1 cellular context compared by ENCODE assay signal in the genomic region with DNA sequence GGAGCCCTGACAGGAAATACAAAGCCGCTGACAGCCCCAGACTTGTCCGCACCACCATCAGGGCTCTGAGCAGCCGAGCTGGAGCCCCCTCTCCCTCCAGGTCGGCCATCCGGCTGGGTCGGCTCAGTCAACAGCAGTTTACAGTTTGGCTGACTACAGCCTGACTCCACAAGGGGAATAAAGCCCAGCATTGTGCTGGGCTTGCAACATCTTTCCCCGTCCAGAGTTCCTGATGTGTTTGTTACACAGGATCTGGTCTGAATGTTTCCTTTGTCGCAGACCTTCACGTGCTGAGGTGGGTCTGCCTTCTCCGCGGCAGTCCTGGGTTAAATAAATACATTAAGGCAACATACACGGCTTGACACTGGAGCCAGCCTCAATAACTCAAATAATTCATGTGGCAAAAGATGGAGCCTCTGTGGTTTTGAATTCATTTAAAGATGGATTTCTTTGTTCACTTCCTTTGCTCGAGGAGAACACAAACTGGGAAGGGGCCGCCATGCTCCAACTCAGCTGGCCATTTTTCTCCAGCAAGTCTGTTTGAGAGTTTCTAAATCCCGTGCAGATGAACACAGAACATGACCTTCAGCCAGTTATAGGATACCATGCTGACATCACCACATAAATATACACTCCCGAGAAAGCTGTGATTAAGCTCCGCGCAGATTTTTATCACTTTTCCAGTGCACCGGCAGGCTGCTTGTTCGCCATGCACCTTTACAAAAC.
TF ChIP-seq lines count a peak whose summit lies in the region.

No MANE protein-coding gene starts in this region.

TF ChIP-seq in GM23338, 12 proteins besides CTCF, POLR2A, EP300 and RAD21:
- TF ChIP-seq STAT1 (IDR thresholded peaks at IDR 0.05; ENCODE audit: unreplicated experiment) = no peak
- TF ChIP-seq, protein P1, sequence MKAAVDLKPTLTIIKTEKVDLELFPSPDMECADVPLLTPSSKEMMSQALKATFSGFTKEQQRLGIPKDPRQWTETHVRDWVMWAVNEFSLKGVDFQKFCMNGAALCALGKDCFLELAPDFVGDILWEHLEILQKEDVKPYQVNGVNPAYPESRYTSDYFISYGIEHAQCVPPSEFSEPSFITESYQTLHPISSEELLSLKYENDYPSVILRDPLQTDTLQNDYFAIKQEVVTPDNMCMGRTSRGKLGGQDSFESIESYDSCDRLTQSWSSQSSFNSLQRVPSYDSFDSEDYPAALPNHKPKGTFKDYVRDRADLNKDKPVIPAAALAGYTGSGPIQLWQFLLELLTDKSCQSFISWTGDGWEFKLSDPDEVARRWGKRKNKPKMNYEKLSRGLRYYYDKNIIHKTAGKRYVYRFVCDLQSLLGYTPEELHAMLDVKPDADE (IDR thresholded peaks at IDR 0.05) = no peak
- no peak for TF ChIP-seq POLR2AphosphoS5 (IDR thresholded peaks at IDR 0.05; ENCODE audit: low read depth)
- TF ChIP-seq ZNF331 (CRISPR knock-in tag; IDR thresholded peaks at IDR 0.05; ENCODE audit: low read depth) = no peak
- TF ChIP-seq JUNB (IDR thresholded peaks at IDR 0.05; ENCODE audit: unreplicated experiment) = no peak
- no peak for TF ChIP-seq ZNF114 (CRISPR knock-in tag; IDR thresholded peaks at IDR 0.05)
- no peak for TF ChIP-seq NANOG (IDR thresholded peaks at IDR 0.05; ENCODE audit: borderline replicate concordance)
- no peak for TF ChIP-seq CREB1 (CRISPR knock-in tag; IDR thresholded peaks at IDR 0.05; ENCODE audit: low read depth)
- TF ChIP-seq, protein P2, sequence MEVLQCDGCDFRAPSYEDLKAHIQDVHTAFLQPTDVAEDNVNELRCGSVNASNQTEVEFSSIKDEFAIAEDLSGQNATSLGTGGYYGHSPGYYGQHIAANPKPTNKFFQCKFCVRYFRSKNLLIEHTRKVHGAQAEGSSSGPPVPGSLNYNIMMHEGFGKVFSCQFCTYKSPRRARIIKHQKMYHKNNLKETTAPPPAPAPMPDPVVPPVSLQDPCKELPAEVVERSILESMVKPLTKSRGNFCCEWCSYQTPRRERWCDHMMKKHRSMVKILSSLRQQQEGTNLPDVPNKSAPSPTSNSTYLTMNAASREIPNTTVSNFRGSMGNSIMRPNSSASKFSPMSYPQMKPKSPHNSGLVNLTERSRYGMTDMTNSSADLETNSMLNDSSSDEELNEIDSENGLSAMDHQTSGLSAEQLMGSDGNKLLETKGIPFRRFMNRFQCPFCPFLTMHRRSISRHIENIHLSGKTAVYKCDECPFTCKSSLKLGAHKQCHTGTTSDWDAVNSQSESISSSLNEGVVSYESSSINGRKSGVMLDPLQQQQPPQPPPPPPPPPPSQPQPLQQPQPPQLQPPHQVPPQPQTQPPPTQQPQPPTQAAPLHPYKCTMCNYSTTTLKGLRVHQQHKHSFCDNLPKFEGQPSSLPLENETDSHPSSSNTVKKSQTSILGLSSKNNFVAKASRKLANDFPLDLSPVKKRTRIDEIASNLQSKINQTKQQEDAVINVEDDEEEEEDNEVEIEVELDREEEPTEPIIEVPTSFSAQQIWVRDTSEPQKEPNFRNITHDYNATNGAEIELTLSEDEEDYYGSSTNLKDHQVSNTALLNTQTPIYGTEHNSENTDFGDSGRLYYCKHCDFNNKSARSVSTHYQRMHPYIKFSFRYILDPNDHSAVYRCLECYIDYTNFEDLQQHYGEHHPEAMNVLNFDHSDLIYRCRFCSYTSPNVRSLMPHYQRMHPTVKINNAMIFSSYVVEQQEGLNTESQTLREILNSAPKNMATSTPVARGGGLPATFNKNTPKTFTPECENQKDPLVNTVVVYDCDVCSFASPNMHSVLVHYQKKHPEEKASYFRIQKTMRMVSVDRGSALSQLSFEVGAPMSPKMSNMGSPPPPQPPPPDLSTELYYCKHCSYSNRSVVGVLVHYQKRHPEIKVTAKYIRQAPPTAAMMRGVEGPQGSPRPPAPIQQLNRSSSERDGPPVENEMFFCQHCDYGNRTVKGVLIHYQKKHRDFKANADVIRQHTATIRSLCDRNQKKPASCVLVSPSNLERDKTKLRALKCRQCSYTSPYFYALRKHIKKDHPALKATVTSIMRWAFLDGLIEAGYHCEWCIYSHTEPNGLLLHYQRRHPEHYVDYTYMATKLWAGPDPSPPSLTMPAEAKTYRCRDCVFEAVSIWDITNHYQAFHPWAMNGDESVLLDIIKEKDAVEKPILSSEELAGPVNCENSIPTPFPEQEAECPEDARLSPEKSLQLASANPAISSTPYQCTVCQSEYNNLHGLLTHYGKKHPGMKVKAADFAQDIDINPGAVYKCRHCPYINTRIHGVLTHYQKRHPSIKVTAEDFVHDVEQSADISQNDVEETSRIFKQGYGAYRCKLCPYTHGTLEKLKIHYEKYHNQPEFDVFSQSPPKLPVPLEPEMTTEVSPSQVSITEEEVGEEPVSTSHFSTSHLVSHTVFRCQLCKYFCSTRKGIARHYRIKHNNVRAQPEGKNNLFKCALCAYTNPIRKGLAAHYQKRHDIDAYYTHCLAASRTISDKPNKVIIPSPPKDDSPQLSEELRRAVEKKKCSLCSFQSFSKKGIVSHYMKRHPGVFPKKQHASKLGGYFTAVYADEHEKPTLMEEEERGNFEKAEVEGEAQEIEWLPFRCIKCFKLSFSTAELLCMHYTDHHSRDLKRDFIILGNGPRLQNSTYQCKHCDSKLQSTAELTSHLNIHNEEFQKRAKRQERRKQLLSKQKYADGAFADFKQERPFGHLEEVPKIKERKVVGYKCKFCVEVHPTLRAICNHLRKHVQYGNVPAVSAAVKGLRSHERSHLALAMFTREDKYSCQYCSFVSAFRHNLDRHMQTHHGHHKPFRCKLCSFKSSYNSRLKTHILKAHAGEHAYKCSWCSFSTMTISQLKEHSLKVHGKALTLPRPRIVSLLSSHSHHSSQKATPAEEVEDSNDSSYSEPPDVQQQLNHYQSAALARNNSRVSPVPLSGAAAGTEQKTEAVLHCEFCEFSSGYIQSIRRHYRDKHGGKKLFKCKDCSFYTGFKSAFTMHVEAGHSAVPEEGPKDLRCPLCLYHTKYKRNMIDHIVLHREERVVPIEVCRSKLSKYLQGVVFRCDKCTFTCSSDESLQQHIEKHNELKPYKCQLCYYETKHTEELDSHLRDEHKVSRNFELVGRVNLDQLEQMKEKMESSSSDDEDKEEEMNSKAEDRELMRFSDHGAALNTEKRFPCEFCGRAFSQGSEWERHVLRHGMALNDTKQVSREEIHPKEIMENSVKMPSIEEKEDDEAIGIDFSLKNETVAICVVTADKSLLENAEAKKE (CRISPR knock-in tag; IDR thresholded peaks at IDR 0.05) = no peak
- TF ChIP-seq EZH2phosphoT487 (IDR thresholded peaks at IDR 0.05; ENCODE audit: unreplicated experiment) = no peak
- TF ChIP-seq REST (IDR thresholded peaks at IDR 0.05; ENCODE audit: unreplicated experiment) = no peak
- TF ChIP-seq EZH2 (IDR thresholded peaks at IDR 0.05; ENCODE audit: low read depth, unreplicated experiment) = no peak
